In genomic region chr3:170368921-170369320, GRCh38 we compare ENCODE assay signal across 12 cellular contexts. TPM values are rescaled to one million over a fixed set of nuclear protein-coding genes. Genes with fewer than 3 reads are reported as not detected.
DNase-seq lines count a peak whose midpoint lies in the region; TF ChIP-seq lines count a peak whose summit lies in the region.
"Had no signal": no experiment of that assay in that cellular context is flagged by ENCODE, and none has a peak within 500 bp of the region (broad histone marks: within the 10 kb centered on the region; RNA-seq: fewer than 3 reads in every experiment).

No MANE protein-coding gene starts in this region.

- no peak overlapping the region for H3K4me3 ChIP-seq in mammary epithelial cell (replicated peaks in 1 of 3; ENCODE audit: insufficient read depth in 1 of 3, low read depth in 2 of 3, low read length in 3 of 3)

- peak; percentile 42 for TF ChIP-seq RAD21 in Ishikawa (IDR thresholded peaks at IDR 0.05; ENCODE audit: low read depth)

- no peaks in the 10 kb centered on the region for H4K20me1 ChIP-seq in mammary epithelial cell (ENCODE audit: insufficient read depth, low read length)

- H3K36me3 Mint-ChIP-seq in CD14-positive monocyte, result peaks cover 16 to 17% of the 10 kb centered on the region in 2 donors
- peaks cover 26% of the 10 kb centered on the region for H3K36me3 Mint-ChIP-seq in mesothelial cell of epicardium

- no peaks in the 10 kb centered on the region for H3K27me3 ChIP-seq in mammary epithelial cell (ENCODE audit: insufficient read depth, low read length)

- TF ChIP-seq EP300 in Ishikawa (IDR thresholded peaks at IDR 0.05; ENCODE audit: borderline replicate concordance), result no peak

- in situ Hi-C loops in mammary epithelial cell (cut with MboI; ENCODE audit: low sequenced_read_pairs in 2 of 2), result no loop called here

- no peak overlapping the region for H3K4me2 ChIP-seq in mammary epithelial cell (ENCODE audit: insufficient read depth, low read depth, low read length)

- peak; percentile 59 for TF ChIP-seq CTCF in CD14-positive monocyte (IDR thresholded peaks at IDR 0.05)
- TF ChIP-seq CTCF in mammary epithelial cell (conservative IDR thresholded peaks at IDR 0.05 in 1 of 2, IDR thresholded peaks at IDR 0.05 in 1 of 2; ENCODE audit: extremely low read depth in 1 of 2, insufficient read depth in 1 of 2, low read depth in 1 of 2, low read length in 2 of 2), result peak; percentile 3 to 36
- peak; percentile 60 for TF ChIP-seq CTCF in mesothelial cell of epicardium (IDR thresholded peaks at IDR 0.05; ENCODE audit: unreplicated experiment)

- H3K4me1 ChIP-seq in mammary epithelial cell (ENCODE audit: insufficient read depth, low read length), result no peaks in the 10 kb centered on the region

- H3K9me3 Mint-ChIP-seq in CD14-positive monocyte (peaks cover 0 to 3% (median 0%) of the 10 kb centered on the region in 7 donors), mesothelial cell of epicardium (no peaks in the 10 kb centered on the region)

- intact Hi-C loops in CD14-positive monocyte (cut with micrococcal nuclease), result loop anchor here (2.0 to 10.0 kb wide), 3 partner anchors 57 to 184 kb away; partner anchors contain the start of gene PHC3 (in 1 of the 2)
- intact Hi-C loops in mammary epithelial cell (cut with micrococcal nuclease), result loop anchor here (2.0 kb wide), 1 partner anchor 58 kb away; no protein-coding TSS in a partner anchor
- intact Hi-C loops in cardiac septum (cut with DNase I), result no loop called here

- H3K4me3 Mint-ChIP-seq in CD14-positive monocyte, result no peak overlapping the region
- H3K4me3 Mint-ChIP-seq in mesothelial cell of epicardium, result peak overlapping the region; percentile 30
- H3K4me3 Mint-ChIP-seq: T-cell had no signal

- dilution Hi-C loops in mammary epithelial cell (cut with HindIII; ENCODE audit: low sequenced_read_pairs), result no loop called here

- CTCF ChIA-PET in mammary epithelial cell (lab: Charles Lee; ENCODE audit: low non-redundant PET), result no interaction called here

- no peak overlapping the region for H2AFZ ChIP-seq in mammary epithelial cell (ENCODE audit: low read depth, low read length)

- DNase-seq in CD14-positive monocyte (ENCODE audit: low spot score) (no peak), mammary epithelial cell (no peak), mesothelial cell of epicardium (ENCODE audit: low spot score in 2 of 2, unreplicated experiment in 2 of 2) (no peak), hippocampal formation (lab: John Stamatoyannopoulos, UW) (no peak), C1 segment of cervical spinal cord (lab: John Stamatoyannopoulos, UW) (no peak), cardiac septum (ENCODE audit: low spot score) (no peak), NCI-H510A (lab: John Stamatoyannopoulos, UW) (no peak)
- DNase-seq: KG1; NCI-H524 treated with DMSO at 0.1 percent for 48 hours; stimulated activated CD4-positive, alpha-beta T cell treated with anti-CD3 and anti-CD28 coated beads, Interleukin-1b, Interleukin-23, amount 100 ng/mL, for 48 hours; T-cell had no signal

- H3K36me3 ChIP-seq in mammary epithelial cell (ENCODE audit: insufficient read depth, low read length), result peaks cover 2% of the 10 kb centered on the region

- WGBS in mammary epithelial cell (ENCODE audit: low coverage, missing lambda C conversion rate), result 88% methylated on average over 2 of the region's 2 CpGs

- H3K27ac ChIP-seq in mammary epithelial cell (ENCODE audit: insufficient read depth, low read depth, low read length), result no peak overlapping the region

- H3K79me2 ChIP-seq in mammary epithelial cell (ENCODE audit: insufficient read depth, low read length), result peaks cover 77% of the 10 kb centered on the region

- H3K4me1 Mint-ChIP-seq in CD14-positive monocyte (peaks cover 9% of the 10 kb centered on the region), mesothelial cell of epicardium (peaks cover 55% of the 10 kb centered on the region)

- H3K9me3 ChIP-seq in mammary epithelial cell (replicated peaks; ENCODE audit: insufficient read depth, low read length), result no peaks in the 10 kb centered on the region

- BruUV-seq in mammary epithelial cell (replicated peaks; lab: Mats Ljungman, UMichigan), result no TSS peak

- H3K27ac Mint-ChIP-seq in CD14-positive monocyte (no peak overlapping the region), mesothelial cell of epicardium (no peak overlapping the region)
- H3K27ac Mint-ChIP-seq: T-cell had no signal

- no peak overlapping the region for H3K9ac ChIP-seq in mammary epithelial cell (ENCODE audit: insufficient read depth, low read length)

- H3K27me3 Mint-ChIP-seq in CD14-positive monocyte (ENCODE audit: low read depth in 3 of 3), result peaks cover 0 to 4% (median 2%) of the 10 kb centered on the region in 3 donors
- H3K27me3 Mint-ChIP-seq in mesothelial cell of epicardium (ENCODE audit: low read depth), result no peaks in the 10 kb centered on the region
- H3K27me3 Mint-ChIP-seq: T-cell had no signal

TF ChIP-seq in Ishikawa, 13 proteins besides CTCF, POLR2A, EP300 and RAD21:
- TF ChIP-seq TAF1 (IDR thresholded peaks at IDR 0.05; ENCODE audit: low read depth), result no peak
- no peak for TF ChIP-seq YY1 (IDR thresholded peaks at IDR 0.05; ENCODE audit: low read depth)
- no peak for TF ChIP-seq TCF12 (IDR thresholded peaks at IDR 0.05; ENCODE audit: low read depth)
- TF ChIP-seq ZBTB7A (IDR thresholded peaks at IDR 0.05; ENCODE audit: low read depth), result no peak

RNA-seq across cellular contexts. Expression of gene SKIL, which starts 11.4 kb away (rescaled TPM):
- polyA plus RNA-seq in CD14-positive monocyte (10 to 100 TPM in 1 of 2 donors, 1 to 10 TPM in 1; 9.2 to 13.4 TPM), mammary epithelial cell (5.9 TPM)
- total RNA-seq in mammary epithelial cell (10 to 100 TPM; 28.6 to 38.8 TPM), mesothelial cell of epicardium (323 to 328 TPM (median 325 TPM) in 3 replicates), cardiac septum (37.3 TPM)
- 23.7 TPM for polyA minus RNA-seq in mammary epithelial cell

RNA-seq across cellular contexts. Expression of gene CLDN11, which starts 49.7 kb away (rescaled TPM):
- not detected for polyA plus RNA-seq in CD14-positive monocyte
- total RNA-seq in mammary epithelial cell, result 10 to 100 TPM in 1 of 2 donors, under 1 TPM in 1; 0.21 to 21.3 TPM
- 0.34 TPM for polyA plus RNA-seq in mammary epithelial cell
- polyA minus RNA-seq in mammary epithelial cell, result not detected
- total RNA-seq in mesothelial cell of epicardium, result 153 to 168 TPM (median 164 TPM) in 3 replicates
- 2.9 TPM for total RNA-seq in cardiac septum
